Comparison of ENCODE assay signal across 26 cellular contexts in the genomic region with DNA sequence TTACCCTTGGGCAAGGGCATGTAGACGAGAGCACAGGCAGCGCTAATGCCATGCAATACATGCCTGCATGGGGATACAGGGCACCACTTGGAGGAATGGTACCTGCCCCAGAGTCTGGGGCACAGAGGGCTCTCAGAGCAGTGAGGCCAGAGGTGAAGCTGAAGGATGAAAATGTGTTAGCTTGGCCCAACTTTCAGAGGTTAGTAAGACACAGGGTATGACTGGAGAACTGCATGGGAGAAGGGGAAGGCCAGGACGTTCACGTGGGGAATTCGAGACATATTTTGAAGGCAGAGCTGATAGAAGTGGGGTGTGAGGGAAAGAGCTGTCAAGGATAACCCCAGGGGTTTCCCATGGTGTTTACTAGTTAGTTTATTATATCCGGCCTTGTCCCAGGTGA. TPM values are rescaled to one million over a fixed set of nuclear protein-coding genes. Genes with fewer than 3 reads are reported as not detected.
"Had no signal": no experiment of that assay in that cellular context is flagged by ENCODE, and none has a peak within 500 bp of the region (broad histone marks: within the 10 kb centered on the region; RNA-seq: fewer than 3 reads in every experiment).

No MANE protein-coding gene starts in this region.

- FAIRE-seq: frontal cortex, kidney, small intestine had no signal

- H3K36me3 Mint-ChIP-seq: activated naive CD4-positive, alpha-beta T cell treated with anti-CD3 and anti-CD28 coated beads, Interleukin-2, amount 50 U/mL, for 72 hours had no signal

- H3K27ac ChIP-seq: colonic mucosa, neural progenitor cell, prostate gland, tibial artery, vagina had no signal

- H3K27ac Mint-ChIP-seq: activated CD4-positive, alpha-beta T cell treated with anti-CD3 and anti-CD28 coated beads, Interleukin-2, amount 10 ng/mL, durations not matched to agents 24 days and 14 days; activated CD8-positive, alpha-beta T cell treated with anti-CD3 and anti-CD28 coated beads for 36 hours; neural progenitor cell; stimulated activated memory B cell treated with anti-CD40 and anti-IgM and Interleukin-4, amounts not matched to agents 10 μg/mL and 1 μg/mL and 100 μg/mL, for 72 hours had no signal

- H3K9ac ChIP-seq: neural progenitor cell had no signal

- H3K4me3 ChIP-seq: colonic mucosa, left lung, neural progenitor cell, prostate gland, right atrium auricular region, tibial artery, vagina had no signal

- H3K9me3 Mint-ChIP-seq: activated CD4-positive, alpha-beta T cell treated with anti-CD3 and anti-CD28 coated beads, Interleukin-2, amount 10 ng/mL, durations not matched to agents 24 days and 14 days; activated CD8-positive, alpha-beta T cell treated with anti-CD3 and anti-CD28 coated beads for 36 hours; activated naive CD4-positive, alpha-beta T cell treated with anti-CD3 and anti-CD28 coated beads, Interleukin-2, amount 50 U/mL, for 72 hours; naive thymus-derived CD4-positive, alpha-beta T cell; neural progenitor cell; stimulated activated memory B cell treated with anti-CD40 and anti-IgM and Interleukin-4, amounts not matched to agents 10 μg/mL and 1 μg/mL and 100 μg/mL, for 72 hours had no signal

- H3K4me2 ChIP-seq: neural progenitor cell had no signal

- H3K27me3 ChIP-seq: colonic mucosa, left lung, neural progenitor cell, right atrium auricular region, tibial artery, vagina had no signal

- H3K4me3 Mint-ChIP-seq: activated CD4-positive, alpha-beta T cell treated with anti-CD3 and anti-CD28 coated beads, Interleukin-2, amount 10 ng/mL, durations not matched to agents 24 days and 14 days; activated CD8-positive, alpha-beta T cell treated with anti-CD3 and anti-CD28 coated beads for 36 hours; naive thymus-derived CD4-positive, alpha-beta T cell; neural progenitor cell; stimulated activated memory B cell treated with anti-CD40 and anti-IgM and Interleukin-4, amounts not matched to agents 10 μg/mL and 1 μg/mL and 100 μg/mL, for 72 hours had no signal

- H3K36me3 ChIP-seq: colonic mucosa, neural progenitor cell, prostate gland, right atrium auricular region, vagina had no signal

- DNase-seq: activated CD4-positive, alpha-beta T cell treated with anti-CD3 and anti-CD28 coated beads, Interleukin-2, amount 10 ng/mL, durations not matched to agents 24 days and 14 days; activated CD8-positive, alpha-beta T cell treated with anti-CD3 and anti-CD28 coated beads for 36 hours; activated effector memory CD4-positive, alpha-beta T cell treated with anti-CD3 and anti-CD28 coated beads, Interleukin-2, amount 50 U/mL, for 16 hours; activated T-cell treated with anti-CD3 and anti-CD28 coated beads, Interleukin-2, amount 50 U/mL, for 48 hours; amniotic stem cell; central memory CD4-positive, alpha-beta T cell; colonic mucosa; erythroblast; left lung; mesenchymal stem cell; naive thymus-derived CD4-positive, alpha-beta T cell; stimulated activated CD4-positive, alpha-beta T cell treated with anti-CD3 and anti-CD28 coated beads, Interleukin-4, amount 100 ng/mL, for 24 hours; T-helper 1 cell; T1000 had no signal

- H3K9me3 ChIP-seq: colonic mucosa, left lung, prostate gland, right atrium auricular region, tibial artery, vagina had no signal

- ATAC-seq: activated CD8-positive, alpha-beta T cell treated with anti-CD3 and anti-CD28 coated beads for 36 hours; naive thymus-derived CD4-positive, alpha-beta T cell; SK-N-SH treated with all-trans-retinoic acid at 6 μM for 48 hours; stimulated activated memory B cell treated with anti-CD40 and anti-IgM and Interleukin-4, amounts not matched to agents 10 μg/mL and 1 μg/mL and 100 μg/mL, for 72 hours had no signal

- H3K27me3 Mint-ChIP-seq: activated CD4-positive, alpha-beta T cell treated with anti-CD3 and anti-CD28 coated beads, Interleukin-2, amount 10 ng/mL, durations not matched to agents 24 days and 14 days; activated CD8-positive, alpha-beta T cell treated with anti-CD3 and anti-CD28 coated beads for 36 hours; naive thymus-derived CD4-positive, alpha-beta T cell; stimulated activated memory B cell treated with anti-CD40 and anti-IgM and Interleukin-4, amounts not matched to agents 10 μg/mL and 1 μg/mL and 100 μg/mL, for 72 hours had no signal

- H3K4me1 ChIP-seq: colonic mucosa, neural progenitor cell had no signal

- H2AFZ ChIP-seq: neural progenitor cell had no signal

RNA-seq across cellular contexts. Expression of gene XIRP1, which starts 58.6 kb away (rescaled TPM):
- total RNA-seq: colonic mucosa, frontal cortex, subcutaneous adipose tissue, vagina had no signal
- polyA plus RNA-seq: naive thymus-derived CD4-positive, alpha-beta T cell had no signal
